ENCODE assay signal across 14 cellular contexts in genomic region chr3:43246956-43247355, GRCh38. TPM values are rescaled to one million over a fixed set of nuclear protein-coding genes. Genes with fewer than 3 reads are reported as not detected.
DNase-seq lines count a peak whose midpoint lies in the region; ATAC-seq, FAIRE-seq and TF ChIP-seq lines count a peak whose summit lies in the region.
"Had no signal": no experiment of that assay in that cellular context is flagged by ENCODE, and none has a peak within 500 bp of the region (broad histone marks: within the 10 kb centered on the region; RNA-seq: fewer than 3 reads in every experiment).

No MANE protein-coding gene starts in this region.

- CTCF ChIA-PET in GM12878 (lab: Yijun Ruan, JAX) = interaction anchor here (1.5 kb wide), 1 partner anchor 8 kb away, joined by 5 read pairs; no protein-coding TSS in a partner anchor

- no peak overlapping the region for H3K4me2 ChIP-seq in GM12878 (ENCODE audit: control insufficient read depth, insufficient read depth)

- no peaks in the 10 kb centered on the region for H3K79me2 ChIP-seq in GM12878 (ENCODE audit: control insufficient read depth, insufficient read depth, low read length)

- H3K4me3 ChIP-seq in heart right ventricle (no peak overlapping the region), GM12878 (no peak overlapping the region), lower lobe of right lung (no peak overlapping the region), upper lobe of right lung (no peak overlapping the region), sigmoid colon (no peak overlapping the region)

- H3K27me3 ChIP-seq in heart right ventricle (no peaks in the 10 kb centered on the region), GM12878 (replicated peaks in 1 of 2; ENCODE audit: control insufficient read depth in 2 of 2, insufficient read depth in 2 of 2, low read length in 1 of 2) (no peaks in the 10 kb centered on the region; a peak in 1 of 4 replicates), lower lobe of right lung (ENCODE audit: low read depth) (no peaks in the 10 kb centered on the region), upper lobe of right lung (no peaks in the 10 kb centered on the region), sigmoid colon (no peaks in the 10 kb centered on the region)

- no TSS peak for BruUV-seq in GM12878 (replicated peaks; lab: Mats Ljungman, UMichigan)

- RAD21 ChIA-PET in GM12878 (lab: Charles Lee; ENCODE audit: unreplicated experiment) = no interaction called here

- DNase-seq in heart right ventricle (peak in 1 of 2 donors; percentile 57), cardiac septum (ENCODE audit: low spot score) (no peak), GM12878 (ENCODE audit: low read depth, low spot score) (no peak), lower lobe of right lung (no peak), upper lobe of right lung (no peak), sigmoid colon (no peak), Ammon's horn (ENCODE audit: low spot score) (no peak)
- DNase-seq: HFFc6; IMR-90; islet precursor cell; NCI-H1417 treated with DMSO at 0.1 percent for 48 hours; NCI-H446 treated with DMSO at 0.1 percent for 48 hours; stimulated activated CD4-positive, alpha-beta T cell treated with anti-CD3 and anti-CD28 coated beads, Interleukin-1b, Interleukin-23, amount 100 ng/mL, for 48 hours had no signal

- H3K9me3 ChIP-seq in heart right ventricle = peaks cover 0 to 10% (median 0%) of the 10 kb centered on the region in 11 donors
- no peaks in the 10 kb centered on the region; the same call in 2 of the 3 replicates for H3K9me3 ChIP-seq in GM12878 (replicated peaks; ENCODE audit: control insufficient read depth, insufficient read depth, low read length)
- peaks cover 10% of the 10 kb centered on the region for H3K9me3 ChIP-seq in lower lobe of right lung
- H3K9me3 ChIP-seq in upper lobe of right lung = no peaks in the 10 kb centered on the region
- no peaks in the 10 kb centered on the region for H3K9me3 ChIP-seq in sigmoid colon

- in situ Hi-C loops in GM12878 (cut with MboI) = no loop called here

- POLR2A ChIA-PET in GM12878 (lab: Charles Lee) = no interaction called here

- no peak for TF ChIP-seq RAD21 in GM12878 (IDR thresholded peaks at IDR 0.05; ENCODE audit: insufficient read depth, low read depth, low read length)

- FAIRE-seq in GM12878 (lab: Jason Lieb, UNC) = no peak

- TF ChIP-seq CTCF in heart right ventricle (IDR thresholded peaks at IDR 0.05) (no peak), GM12878 (IDR thresholded peaks at IDR 0.05 in 2 of 3, conservative IDR thresholded peaks at IDR 0.05 in 1 of 3; ENCODE audit: control insufficient read depth in 2 of 3, extremely low read depth in 1 of 3, insufficient read depth in 1 of 3, low read depth in 3 of 3, low read length in 3 of 3) (no peak), lower lobe of right lung (IDR thresholded peaks at IDR 0.05) (no peak), upper lobe of right lung (IDR thresholded peaks at IDR 0.05) (no peak), sigmoid colon (IDR thresholded peaks at IDR 0.05) (no peak)

- peaks cover 7 to 62% (median 42%) of the 10 kb centered on the region in 9 donors for H3K4me1 ChIP-seq in heart right ventricle
- H3K4me1 ChIP-seq in GM12878 (ENCODE audit: control insufficient read depth, insufficient read depth, low read length) = no peaks in the 10 kb centered on the region
- peaks cover 21% of the 10 kb centered on the region for H3K4me1 ChIP-seq in lower lobe of right lung
- peaks cover 14% of the 10 kb centered on the region for H3K4me1 ChIP-seq in upper lobe of right lung
- peaks cover 0 to 18% (median 13%) of the 10 kb centered on the region in 4 donors for H3K4me1 ChIP-seq in sigmoid colon

- no peak overlapping the region for H2AFZ ChIP-seq in GM12878 (ENCODE audit: control insufficient read depth, low read depth, low read length)

- TF ChIP-seq EP300 in GM12878 (IDR thresholded peaks at IDR 0.05; ENCODE audit: borderline replicate concordance in 1 of 2, control insufficient read depth in 1 of 2, low read depth in 2 of 2, low read length in 2 of 2) (no peak), sigmoid colon (IDR thresholded peaks at IDR 0.05) (no peak)

- ATAC-seq in heart right ventricle (peak; percentile 56 to 93 (median 86)), GM12878 (peak; percentile 48), lower lobe of right lung (peak; percentile 21 to 34), upper lobe of right lung (peak; percentile 51), GM21515 (IDR thresholded peaks at IDR 0.05; ENCODE audit: unreplicated experiment) (no peak)

- H3K27ac ChIP-seq in heart right ventricle = peak overlapping the region in 9 of 10 donors; percentile 46 to 87 (median 70)
- H3K27ac ChIP-seq in GM12878 (ENCODE audit: control insufficient read depth, insufficient read depth) = no peak overlapping the region
- no peak overlapping the region for H3K27ac ChIP-seq in lower lobe of right lung
- no peak overlapping the region for H3K27ac ChIP-seq in upper lobe of right lung
- H3K27ac ChIP-seq in sigmoid colon = no peak overlapping the region

- intact Hi-C loops in heart right ventricle (cut with DNase I) = loop anchor here in 5 of 10 donors (2.0 to 5.0 kb wide), 2 partner anchors 40 kb away; partner anchors contain the start of gene SNRK (in 5 of the 5)
- intact Hi-C loops in cardiac septum (cut with DNase I) = loop anchor here (2.0 to 5.0 kb wide), 2 partner anchors 38 to 145 kb away; no protein-coding TSS in a partner anchor
- intact Hi-C loops in GM12878 (cut with micrococcal nuclease; ENCODE audit: unreplicated experiment) = no loop called here
- intact Hi-C loops in lower lobe of right lung (cut with DNase I) = no loop called here
- intact Hi-C loops in upper lobe of right lung (cut with DNase I) = no loop called here
- intact Hi-C loops in sigmoid colon (cut with DNase I) = no loop called here

- WGBS in heart right ventricle, 2 donors = 55 to 65% methylated on average over 2 of the region's 2 CpGs
- 6% methylated on average over 2 of the region's 2 CpGs for WGBS in GM12878 (ENCODE audit: insufficient coverage, insufficient replicate concordance, low lambda C conversion rate, missing lambda C conversion rate)
- WGBS in sigmoid colon, 2 donors = 29 to 69% methylated on average over 2 of the region's 2 CpGs

- SMC1A ChIA-PET in GM12878 (lab: Charles Lee; ENCODE audit: uncharacterized antibody, unreplicated experiment) = no interaction called here

- no peak overlapping the region for H3K9ac ChIP-seq in GM12878 (ENCODE audit: control insufficient read depth, insufficient read depth, low read length)

- no peak for TF ChIP-seq POLR2A in GM12878 (IDR thresholded peaks at IDR 0.05; ENCODE audit: low read depth, low read length)
- no peak for TF ChIP-seq POLR2A in sigmoid colon (IDR thresholded peaks at IDR 0.05)

- H4K20me1 ChIP-seq in GM12878 (ENCODE audit: control insufficient read depth, insufficient read depth) = no peaks in the 10 kb centered on the region

- H3K36me3 ChIP-seq in heart right ventricle (no peaks in the 10 kb centered on the region), GM12878 (ENCODE audit: control insufficient read depth in 2 of 2, insufficient read depth in 2 of 2, low read length in 1 of 2) (no peaks in the 10 kb centered on the region), lower lobe of right lung (no peaks in the 10 kb centered on the region), upper lobe of right lung (no peaks in the 10 kb centered on the region), sigmoid colon (no peaks in the 10 kb centered on the region)

TF ChIP-seq in GM12878, 131 proteins besides CTCF, POLR2A, EP300 and RAD21:
- TF ChIP-seq POU2F2 (IDR thresholded peaks at IDR 0.05; ENCODE audit: borderline replicate concordance, low read depth, low read length) (no peak), ZNF207 (IDR thresholded peaks at IDR 0.05; ENCODE audit: borderline replicate concordance) (no peak), POLR2AphosphoS5 (IDR thresholded peaks at IDR 0.05; ENCODE audit: low read length) (no peak), CEBPB (IDR thresholded peaks at IDR 0.05; ENCODE audit: borderline replicate concordance in 1 of 2, low read depth in 2 of 2, low read length in 2 of 2) (no peak), CHD1 (IDR thresholded peaks at IDR 0.05; ENCODE audit: low read depth, low read length) (no peak)
- TF ChIP-seq, protein P1, sequence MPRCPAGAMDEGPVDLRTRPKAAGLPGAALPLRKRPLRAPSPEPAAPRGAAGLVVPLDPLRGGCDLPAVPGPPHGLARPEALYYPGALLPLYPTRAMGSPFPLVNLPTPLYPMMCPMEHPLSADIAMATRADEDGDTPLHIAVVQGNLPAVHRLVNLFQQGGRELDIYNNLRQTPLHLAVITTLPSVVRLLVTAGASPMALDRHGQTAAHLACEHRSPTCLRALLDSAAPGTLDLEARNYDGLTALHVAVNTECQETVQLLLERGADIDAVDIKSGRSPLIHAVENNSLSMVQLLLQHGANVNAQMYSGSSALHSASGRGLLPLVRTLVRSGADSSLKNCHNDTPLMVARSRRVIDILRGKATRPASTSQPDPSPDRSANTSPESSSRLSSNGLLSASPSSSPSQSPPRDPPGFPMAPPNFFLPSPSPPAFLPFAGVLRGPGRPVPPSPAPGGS (IDR thresholded peaks at IDR 0.05; ENCODE audit: borderline replicate concordance, insufficient read depth, low read depth, low read length, poor library complexity, severe bottlenecking) = no peak

RNA-seq across cellular contexts. Expression of gene SNRK, which starts 39.4 kb away (rescaled TPM):
- total RNA-seq in heart right ventricle (10 to 100 TPM; 20.9 to 51.9 (median 29.2) TPM), cardiac septum (25.1 TPM), GM12878 (2014; rRNA removed) (10.8 and 13.5 TPM in 2 replicates), GM12878 (2014; rRNA removed; fragmentation: Illumina TruSeq; extraction: Trizol) (11.6 and 12.1 TPM in 2 replicates), GM12878 (2021) (10.8 and 11.4 TPM in 2 replicates), lower lobe of right lung (55.1 TPM), upper lobe of right lung (46.3 TPM), sigmoid colon (10 to 100 TPM; 35.1 to 47.9 (median 42.1) TPM)
- polyA plus RNA-seq in heart right ventricle (10 to 100 TPM; 11.4 to 12.9 TPM), GM12878 (2011; rRNA removed) (9.9 and 14.0 TPM in 2 replicates), GM12878 (2014; fragmentation: Illumina TruSeq; extraction: Trizol) (8.2 and 10.1 TPM in 2 replicates), GM12878 (2014; fragmentation: Nextera tagmentation; extraction: Ambion mirVana) (1 to 10 TPM; 1.6 to 2.2 TPM), GM12878 (2014; rRNA removed) (6.2 and 7.7 TPM in 2 replicates), GM12878 (2016; fragmentation: Nextera tagmentation; extraction: Ambion mirVana) (1 to 10 TPM; 5.5 to 7.0 TPM), sigmoid colon (10 to 100 TPM; 10.2 to 17.9 (median 17.1) TPM)
- 34.1 and 35.4 TPM in 2 replicates for total RNA-seq in GM12878 (2013; cell fraction: nucleolus; rRNA removed)
- polyA plus RNA-seq in GM12878 (2011; ENCODE audit: low read depth) = 3.6 TPM
- polyA plus RNA-seq in GM12878 (2011; cell fraction: cytosol; rRNA removed) = 5.5 and 6.0 TPM in 2 replicates
- polyA plus RNA-seq in GM12878 (2011; cell fraction: nucleus; rRNA removed) = 9.4 and 10.8 TPM in 2 replicates
- polyA plus RNA-seq in GM12878 (2012) = 4.9 and 5.4 TPM in 2 replicates
- 25.1 and 32.6 TPM in 2 replicates for polyA minus RNA-seq in GM12878 (2011; rRNA and poly(A)+ RNA removed)
- polyA minus RNA-seq in GM12878 (2011; cell fraction: cytosol; rRNA and poly(A)+ RNA removed) = 8.5 and 11.8 TPM in 2 replicates
- 9.2 and 11.8 TPM in 2 replicates for polyA minus RNA-seq in GM12878 (2011; cell fraction: nucleus; rRNA and poly(A)+ RNA removed)

Comparison
In these comparisons a context has a peak if more than half of its experiments do, and no peak if none do; other contexts are left out.
1. H3K27ac ChIP-seq: peak in heart right ventricle (9 of 10); none in GM12878 (single experiment), lower lobe of right lung (single experiment), upper lobe of right lung (single experiment) and sigmoid colon (0 of 4).